In the genomic region with DNA sequence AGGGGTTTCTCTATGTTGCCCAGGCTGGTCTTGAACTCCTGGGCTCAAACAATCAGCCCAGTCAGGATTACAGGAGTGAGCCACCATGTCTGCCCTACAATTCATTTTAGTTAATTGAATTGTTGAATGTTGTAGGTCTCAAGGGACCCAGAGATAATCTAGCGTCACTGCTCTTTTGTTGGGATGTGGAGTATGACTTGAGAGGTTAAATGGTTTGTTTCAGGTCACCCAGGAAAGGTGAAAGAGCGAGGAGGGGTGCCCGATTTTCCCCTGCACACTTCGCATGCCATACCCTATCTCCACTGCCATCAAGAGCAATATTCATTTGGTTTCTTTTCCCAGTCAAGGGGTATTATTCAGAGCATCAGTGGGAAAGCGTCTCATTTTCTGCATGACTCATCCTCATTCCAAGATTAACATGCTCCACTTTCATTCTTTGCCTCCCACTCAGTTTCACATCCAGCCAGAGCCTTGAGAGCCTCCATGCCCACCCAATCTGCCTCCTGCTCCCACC, we compare ENCODE assay signal across 1 cellular context.
TF ChIP-seq lines count a peak whose summit lies in the region.

No MANE protein-coding gene starts in this region.

TF ChIP-seq in HEK293, 187 proteins besides CTCF, POLR2A, EP300 and RAD21 (continued from another document):
- TF ChIP-seq HOXD13 (CRISPR knock-in tag; IDR thresholded peaks at IDR 0.05; ENCODE audit: borderline replicate concordance) = 0 out of 2 replicates have a peak, but pooled peaks have one; percentile 38
- no peak for TF ChIP-seq ZNF654 (tag by site-specific recombination; IDR thresholded peaks at IDR 0.05; ENCODE audit: low read depth)
- no peak for TF ChIP-seq ZNF155 (tag by site-specific recombination; IDR thresholded peaks at IDR 0.05)
- TF ChIP-seq ZNF292 (tag by site-specific recombination; IDR thresholded peaks at IDR 0.05; ENCODE audit: borderline replicate concordance, low read depth) = no peak
- no peak for TF ChIP-seq ZNF335 (tag by site-specific recombination; conservative IDR thresholded peaks at IDR 0.05)
- 0 out of 2 replicates have a peak, but pooled peaks have one; percentile 21 for TF ChIP-seq KLF9 (tag by site-specific recombination; IDR thresholded peaks at IDR 0.05; ENCODE audit: low read depth)
- TF ChIP-seq ZFP41 (tag by site-specific recombination; IDR thresholded peaks at IDR 0.05; ENCODE audit: borderline replicate concordance) = no peak
- no peak for TF ChIP-seq ZNF341 (tag by site-specific recombination; IDR thresholded peaks at IDR 0.05; ENCODE audit: low read depth)
- TF ChIP-seq, protein P1, sequence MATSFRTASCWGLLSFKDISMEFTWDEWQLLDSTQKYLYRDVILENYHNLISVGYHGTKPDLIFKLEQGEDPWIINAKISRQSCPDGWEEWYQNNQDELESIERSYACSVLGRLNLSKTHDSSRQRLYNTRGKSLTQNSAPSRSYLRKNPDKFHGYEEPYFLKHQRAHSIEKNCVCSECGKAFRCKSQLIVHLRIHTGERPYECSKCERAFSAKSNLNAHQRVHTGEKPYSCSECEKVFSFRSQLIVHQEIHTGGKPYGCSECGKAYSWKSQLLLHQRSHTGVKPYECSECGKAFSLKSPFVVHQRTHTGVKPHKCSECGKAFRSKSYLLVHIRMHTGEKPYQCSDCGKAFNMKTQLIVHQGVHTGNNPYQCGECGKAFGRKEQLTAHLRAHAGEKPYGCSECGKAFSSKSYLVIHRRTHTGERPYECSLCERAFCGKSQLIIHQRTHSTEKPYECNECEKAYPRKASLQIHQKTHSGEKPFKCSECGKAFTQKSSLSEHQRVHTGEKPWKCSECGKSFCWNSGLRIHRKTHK (tag by site-specific recombination; IDR thresholded peaks at IDR 0.05) = no peak
- peak; percentile 33; the same call in 1 of the 2 replicates for TF ChIP-seq ZBTB1 (tag by site-specific recombination; IDR thresholded peaks at IDR 0.05)
- TF ChIP-seq ZNF274 (IDR thresholded peaks at IDR 0.05; ENCODE audit: low read length) = no peak
- no peak for TF ChIP-seq ZNF274 (tag by site-specific recombination; IDR thresholded peaks at IDR 0.05; ENCODE audit: borderline replicate concordance)
- TF ChIP-seq MEIS1 (CRISPR knock-in tag; IDR thresholded peaks at IDR 0.05; ENCODE audit: borderline replicate concordance) = no peak
- peak; percentile 77; the same call in 1 of the 2 replicates for TF ChIP-seq ZNF324 (tag by site-specific recombination; IDR thresholded peaks at IDR 0.05)
- no peak for TF ChIP-seq ZNF16 (tag by site-specific recombination; IDR thresholded peaks at IDR 0.05; ENCODE audit: low read depth)
- TF ChIP-seq FEZF1 (tag by site-specific recombination; IDR thresholded peaks at IDR 0.05) = peak; percentile 93
- no peak for TF ChIP-seq ZNF121 (tag by site-specific recombination; IDR thresholded peaks at IDR 0.05)
- no peak for TF ChIP-seq ZSCAN16 (tag by site-specific recombination; IDR thresholded peaks at IDR 0.05)
- no peak for TF ChIP-seq ZNF221 (tag by site-specific recombination; IDR thresholded peaks at IDR 0.05; ENCODE audit: borderline replicate concordance)
- no peak for TF ChIP-seq ZNF140 (tag by site-specific recombination; IDR thresholded peaks at IDR 0.05)
- no peak for TF ChIP-seq ZNF423 (tag by site-specific recombination; IDR thresholded peaks at IDR 0.05)
